In genomic region chr5:146341854-146342253, GRCh38 we compare ENCODE assay signal across 28 cellular contexts. TPM values are rescaled to one million over a fixed set of nuclear protein-coding genes. Genes with fewer than 3 reads are reported as not detected.
"Had no signal": no experiment of that assay in that cellular context is flagged by ENCODE, and none has a peak within 500 bp of the region (broad histone marks: within the 10 kb centered on the region; RNA-seq: fewer than 3 reads in every experiment).

No MANE protein-coding gene starts in this region.

- H3K27ac Mint-ChIP-seq: dendritic cell treated with granulocyte-macrophage colony-stimulating factor and Interleukin-4, amounts not matched to agents 40 ng/mL and 50 ng/mL, for 4 days; effector memory CD8-positive, alpha-beta T cell; endodermal cell; memory B cell; naive thymus-derived CD4-positive, alpha-beta T cell had no signal

- FAIRE-seq: endometrium, islet of Langerhans, keratinocyte had no signal

- ATAC-seq: effector memory CD8-positive, alpha-beta T cell; esophagus mucosa; gastrocnemius medialis; heart left ventricle; left cardiac atrium; left lung; left ventricle myocardium superior; lower lobe of right lung; naive thymus-derived CD4-positive, alpha-beta T cell had no signal

- H3K4me3 Mint-ChIP-seq: dendritic cell treated with granulocyte-macrophage colony-stimulating factor and Interleukin-4, amounts not matched to agents 40 ng/mL and 50 ng/mL, for 4 days; effector memory CD8-positive, alpha-beta T cell; endodermal cell; memory B cell; naive thymus-derived CD4-positive, alpha-beta T cell had no signal

- H3K79me2 ChIP-seq: hepatocyte had no signal

- DNase-seq: colonic mucosa; cortex of kidney; effector CD8-positive, alpha-beta T cell; effector memory CD8-positive, alpha-beta T cell; endodermal cell; erythroblast; esophagus squamous epithelium; foreskin fibroblast; foreskin melanocyte; gastrocnemius medialis; heart left ventricle; hypothalamus; left cardiac atrium; left lung; left ventricle myocardium superior; lower lobe of right lung; mesendoderm; midbrain; naive thymus-derived CD4-positive, alpha-beta T cell had no signal

- H3K9me3 ChIP-seq: colonic mucosa, esophagus squamous epithelium, gastrocnemius medialis, heart left ventricle, left lung, lower lobe of right lung had no signal

- H2AFZ ChIP-seq: hepatocyte had no signal

- H3K36me3 ChIP-seq: colonic mucosa, esophagus squamous epithelium, gastrocnemius medialis, heart left ventricle, left lung, lower lobe of right lung had no signal

- H3K4me3 ChIP-seq: colonic mucosa, esophagus squamous epithelium, gastrocnemius medialis, heart left ventricle, hepatocyte, left lung, lower lobe of right lung had no signal

- H3K4me2 ChIP-seq: hepatocyte had no signal

- H3K27ac ChIP-seq: colonic mucosa, epithelial cell of prostate, esophagus squamous epithelium, gastrocnemius medialis, heart left ventricle, hepatocyte, left lung, lower lobe of right lung had no signal

- H3K9me3 Mint-ChIP-seq: dendritic cell treated with granulocyte-macrophage colony-stimulating factor and Interleukin-4, amounts not matched to agents 40 ng/mL and 50 ng/mL, for 4 days; endodermal cell; memory B cell had no signal

RNA-seq across cellular contexts. Expression of gene POU4F3, which starts 3.2 kb away (rescaled TPM):
- total RNA-seq: colonic mucosa, esophagus mucosa, esophagus squamous epithelium, gastrocnemius medialis, hepatocyte, kidney epithelial cell, left lung, left ventricle myocardium superior, lower lobe of right lung had no signal
- polyA plus RNA-seq: hepatocyte; naive thymus-derived CD4-positive, alpha-beta T cell had no signal
